24 cellular contexts compared by ENCODE assay signal in the genomic region with DNA sequence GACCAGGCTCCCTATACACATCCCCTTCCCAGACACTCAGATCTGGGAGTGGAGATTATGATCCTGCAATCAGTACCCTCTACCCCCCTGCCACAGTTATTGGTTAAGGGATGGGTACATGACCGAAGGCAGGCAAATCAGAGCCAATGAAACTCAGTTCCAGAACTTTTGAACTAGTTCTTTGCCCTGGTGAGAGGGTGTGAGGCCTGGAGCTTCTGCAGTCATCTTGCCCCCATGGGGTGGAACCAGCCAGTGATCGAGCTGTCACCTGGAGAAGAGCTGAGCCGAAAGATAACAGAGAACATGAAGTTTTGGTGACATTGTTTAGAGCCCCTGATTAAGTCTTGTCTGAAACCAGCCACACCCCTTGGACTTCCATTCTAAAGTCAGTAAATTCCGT.
DNase-seq lines count a peak whose midpoint lies in the region; ATAC-seq, FAIRE-seq and TF ChIP-seq lines count a peak whose summit lies in the region.
"Had no signal": no experiment of that assay in that cellular context is flagged by ENCODE, and none has a peak within 500 bp of the region (broad histone marks: within the 10 kb centered on the region; RNA-seq: fewer than 3 reads in every experiment).

No MANE protein-coding gene starts in this region.

- H2AFZ ChIP-seq in SK-N-SH (ENCODE audit: low read depth): no peak overlapping the region
- H2AFZ ChIP-seq in OCI-LY7 (ENCODE audit: low read length): no peak overlapping the region; the same call in 1 of the 2 replicates
- H2AFZ ChIP-seq in endothelial cell of umbilical vein (ENCODE audit: low read depth, low read length): peak overlapping the region; percentile 10

- H3K4me3 Mint-ChIP-seq in stimulated activated memory B cell treated with anti-CD40 and anti-IgM and Interleukin-4, amounts not matched to agents 10 μg/mL and 1 μg/mL and 100 μg/mL, for 72 hours: no peak overlapping the region
- H3K4me3 Mint-ChIP-seq: activated CD4-positive, alpha-beta memory T cell treated with anti-CD3 and anti-CD28 coated beads, Interleukin-2, amount 10 ng/mL, durations not matched to agents 7 days and 5 days; activated T-cell treated with anti-CD3 and anti-CD28 coated beads, Interleukin-2, amount 50 U/mL, for 24 hours; T-helper 1 cell treated with Interleukin-12 subunit alpha and Interleukin-12 subunit beta and Interleukin-4 antibody, amounts not matched to agents 30 μg/mL and 1 μg/mL, for 36 hours had no signal

- H3K27me3 ChIP-seq in SK-N-SH (ENCODE audit: insufficient read depth) (no peaks in the 10 kb centered on the region), endothelial cell of umbilical vein (ENCODE audit: control insufficient read depth in 2 of 2, insufficient read depth in 2 of 2, low read length in 2 of 2) (no peaks in the 10 kb centered on the region)
- H3K27me3 ChIP-seq: pancreas, right lobe of liver, tibial nerve had no signal

- H3K27ac Mint-ChIP-seq in stimulated activated memory B cell treated with anti-CD40 and anti-IgM and Interleukin-4, amounts not matched to agents 10 μg/mL and 1 μg/mL and 100 μg/mL, for 72 hours: peak overlapping the region; percentile 50
- H3K27ac Mint-ChIP-seq: activated CD4-positive, alpha-beta memory T cell treated with anti-CD3 and anti-CD28 coated beads, Interleukin-2, amount 10 ng/mL, durations not matched to agents 7 days and 5 days; activated T-cell treated with anti-CD3 and anti-CD28 coated beads, Interleukin-2, amount 50 U/mL, for 24 hours; T-helper 1 cell treated with Interleukin-12 subunit alpha and Interleukin-12 subunit beta and Interleukin-4 antibody, amounts not matched to agents 30 μg/mL and 1 μg/mL, for 36 hours had no signal

- BruUV-seq in OCI-LY7 (replicated peaks; lab: Mats Ljungman, UMichigan) (no TSS peak), endothelial cell of umbilical vein (replicated peaks; lab: Mats Ljungman, UMichigan) (no TSS peak)

- H3K4me3 ChIP-seq in SK-N-SH (ENCODE audit: low read depth in 2 of 2, low read length in 1 of 2) (no peak overlapping the region), OCI-LY7 (ENCODE audit: low read depth, low read length, poor library complexity, severe bottlenecking) (peak overlapping the region; percentile 12), endothelial cell of umbilical vein (replicated peaks in 1 of 3; ENCODE audit: insufficient read depth in 1 of 3, low read depth in 1 of 3, low read length in 3 of 3) (no peak overlapping the region)
- H3K4me3 ChIP-seq: pancreas, right lobe of liver, tibial nerve had no signal

- no peaks in the 10 kb centered on the region for H3K36me3 ChIP-seq in SK-N-SH (replicated peaks in 1 of 2; ENCODE audit: control insufficient read depth in 1 of 2, insufficient read depth in 2 of 2, low read length in 1 of 2)
- H3K36me3 ChIP-seq in OCI-LY7 (ENCODE audit: insufficient read depth, low read length): no peaks in the 10 kb centered on the region
- H3K36me3 ChIP-seq in endothelial cell of umbilical vein (ENCODE audit: control insufficient read depth in 2 of 2, extremely low read depth in 1 of 2, insufficient read depth in 2 of 2, low read length in 2 of 2): no peaks in the 10 kb centered on the region
- H3K36me3 ChIP-seq: pancreas, right lobe of liver, tibial nerve had no signal

- no peak for DNase-seq in SK-N-SH
- DNase-seq in OCI-LY7 (ENCODE audit: low spot score): no peak
- DNase-seq in endothelial cell of umbilical vein (ENCODE audit: low read depth, low spot score): no peak
- no peak for DNase-seq in SHP77 treated with DMSO at 0.1 percent for 48 hours (lab: John Stamatoyannopoulos, UW)
- DNase-seq in NCI-H1105 treated with DMSO at 0.1 percent for 48 hours (lab: John Stamatoyannopoulos, UW): no peak
- DNase-seq in kidney tubule cell (ENCODE audit: low spot score): no peak
- DNase-seq: activated CD4-positive, alpha-beta memory T cell treated with anti-CD3 and anti-CD28 coated beads, Interleukin-2, amount 10 ng/mL, durations not matched to agents 7 days and 5 days; activated naive CD4-positive, alpha-beta T cell treated with anti-CD3 and anti-CD28 coated beads, Interleukin-2, amount 50 U/mL, for 16 hours; activated T-cell treated with anti-CD3 and anti-CD28 coated beads, Interleukin-2, amount 50 U/mL, for 24 hours; effector CD8-positive, alpha-beta T cell; NCI-H187 treated with DMSO at 0.1 percent for 48 hours; NCI-H226; pancreas; right lobe of liver; stimulated activated naive CD4-positive, alpha-beta T cell had no signal

- dilution Hi-C loops in endothelial cell of umbilical vein (cut with MboI; ENCODE audit: extremely low pct_ligation_motif_present, low sequenced_read_pairs): no loop called here

- POLR2A ChIA-PET in SK-N-SH (lab: Yijun Ruan, JAX) (no interaction called here), OCI-LY7 (lab: Charles Lee) (interaction anchor here (0.5 to 2.8 kb wide), 9 partner anchors 9 to 444 kb away, joined by 3 to 13 read pairs (median 4); no protein-coding TSS in a partner anchor), endothelial cell of umbilical vein (lab: Charles Lee) (interaction anchor here (0.6 to 2.1 kb wide), 2 partner anchors 10 to 11 kb away, joined by 3 to 8 read pairs; no protein-coding TSS in a partner anchor)

- H4K20me1 ChIP-seq in SK-N-SH (ENCODE audit: insufficient read depth) (no peaks in the 10 kb centered on the region), OCI-LY7 (ENCODE audit: insufficient read depth, low read length) (no peaks in the 10 kb centered on the region), endothelial cell of umbilical vein (replicated peaks; ENCODE audit: control insufficient read depth, extremely low read depth, insufficient read depth, low read length) (no peaks in the 10 kb centered on the region)

- intact Hi-C loops in OCI-LY7 (cut with micrococcal nuclease; ENCODE audit: unreplicated experiment): no loop called here
- intact Hi-C loops in endothelial cell of umbilical vein (cut with micrococcal nuclease): no loop called here

- no peak for TF ChIP-seq RAD21 in SK-N-SH (IDR thresholded peaks at IDR 0.05; ENCODE audit: low read length)

- H3K27me3 Mint-ChIP-seq in stimulated activated memory B cell treated with anti-CD40 and anti-IgM and Interleukin-4, amounts not matched to agents 10 μg/mL and 1 μg/mL and 100 μg/mL, for 72 hours: peaks cover 59% of the 10 kb centered on the region
- H3K27me3 Mint-ChIP-seq: activated T-cell treated with anti-CD3 and anti-CD28 coated beads, Interleukin-2, amount 50 U/mL, for 24 hours had no signal

- H3K9me2 ChIP-seq in SK-N-SH: no peaks in the 10 kb centered on the region
- H3K9me2 ChIP-seq in OCI-LY7 (ENCODE audit: insufficient read depth, low read length): no peaks in the 10 kb centered on the region

- no peak for ATAC-seq in SK-N-SH treated with all-trans-retinoic acid at 6 μM for 48 hours
- no peak for ATAC-seq in stimulated activated memory B cell treated with anti-CD40 and anti-IgM and Interleukin-4, amounts not matched to agents 10 μg/mL and 1 μg/mL and 100 μg/mL, for 72 hours
- ATAC-seq: Right ventricle myocardium inferior had no signal

- H3K36me3 Mint-ChIP-seq in stimulated activated memory B cell treated with anti-CD40 and anti-IgM and Interleukin-4, amounts not matched to agents 10 μg/mL and 1 μg/mL and 100 μg/mL, for 72 hours: no peaks in the 10 kb centered on the region

- CTCF ChIA-PET in SK-N-SH (lab: Yijun Ruan, JAX): no interaction called here
- CTCF ChIA-PET in OCI-LY7 (lab: Charles Lee; ENCODE audit: unreplicated experiment): interaction anchor here (1.4 kb wide), 1 partner anchor 12 kb away, joined by 4 read pairs; no protein-coding TSS in a partner anchor
- CTCF ChIA-PET in endothelial cell of umbilical vein (lab: Charles Lee): interaction anchor here (2.1 to 5.0 kb wide), 3 partner anchors 10 to 56 kb away, joined by 6 to 49 read pairs (median 16); no protein-coding TSS in a partner anchor

- H3K9me1 ChIP-seq in endothelial cell of umbilical vein (replicated peaks; ENCODE audit: control insufficient read depth, extremely low read depth, insufficient read depth, low read length): no peaks in the 10 kb centered on the region

- 85% methylated on average over 3 of the region's 4 CpGs for WGBS in SK-N-SH (ENCODE audit: low lambda C conversion rate)

- peaks cover 28 to 39% of the 10 kb centered on the region in 2 experiments; a peak in 3 of 4 replicates for H3K4me1 ChIP-seq in SK-N-SH (ENCODE audit: control insufficient read depth in 1 of 2, insufficient read depth in 2 of 2, low read depth in 1 of 2, low read length in 1 of 2)
- peaks cover 69% of the 10 kb centered on the region for H3K4me1 ChIP-seq in OCI-LY7 (ENCODE audit: insufficient read depth, low read length, poor library complexity, severe bottlenecking)
- peaks cover 50% of the 10 kb centered on the region for H3K4me1 ChIP-seq in endothelial cell of umbilical vein (ENCODE audit: control insufficient read depth, extremely low read depth, insufficient read depth, low read length)

- no peaks in the 10 kb centered on the region for H3K9me3 ChIP-seq in SK-N-SH
- no peaks in the 10 kb centered on the region for H3K9me3 ChIP-seq in OCI-LY7 (ENCODE audit: low read length)
- H3K9me3 ChIP-seq in endothelial cell of umbilical vein (replicated peaks; ENCODE audit: control insufficient read depth, insufficient read depth, low read length): no peaks in the 10 kb centered on the region
- H3K9me3 ChIP-seq: pancreas, right lobe of liver, tibial nerve had no signal

- no peak for FAIRE-seq in endothelial cell of umbilical vein (lab: Jason Lieb, UNC)
- FAIRE-seq: D721Med, H1, pancreas had no signal

- peak overlapping the region; percentile 64 to 87; a peak in 2 of 4 replicates for H3K27ac ChIP-seq in SK-N-SH (ENCODE audit: low read depth in 2 of 2, low read length in 1 of 2)
- H3K27ac ChIP-seq in OCI-LY7 (ENCODE audit: low read depth, low read length, poor library complexity, severe bottlenecking): peak overlapping the region; percentile 25
- H3K27ac ChIP-seq in endothelial cell of umbilical vein (ENCODE audit: insufficient read depth, low read depth, low read length): peak overlapping the region; percentile 87
- H3K27ac ChIP-seq: 22Rv1, right lobe of liver, VCaP had no signal

- H3K79me2 ChIP-seq in SK-N-SH (ENCODE audit: insufficient read depth) (no peaks in the 10 kb centered on the region), OCI-LY7 (ENCODE audit: insufficient read depth, low read depth, low read length) (no peaks in the 10 kb centered on the region), endothelial cell of umbilical vein (ENCODE audit: control insufficient read depth, insufficient read depth, low read length) (no peaks in the 10 kb centered on the region)

- no peak for TF ChIP-seq EP300 in SK-N-SH (IDR thresholded peaks at IDR 0.05; ENCODE audit: borderline replicate concordance in 1 of 2, low read depth in 1 of 2, low read length in 1 of 2)

- H3K9ac ChIP-seq in SK-N-SH: no peak overlapping the region
- H3K9ac ChIP-seq in endothelial cell of umbilical vein (replicated peaks; ENCODE audit: extremely low read depth, insufficient read depth, low read length): no peak overlapping the region

- no peaks in the 10 kb centered on the region for H3K9me3 Mint-ChIP-seq in stimulated activated memory B cell treated with anti-CD40 and anti-IgM and Interleukin-4, amounts not matched to agents 10 μg/mL and 1 μg/mL and 100 μg/mL, for 72 hours
- H3K9me3 Mint-ChIP-seq: activated CD4-positive, alpha-beta memory T cell treated with anti-CD3 and anti-CD28 coated beads, Interleukin-2, amount 10 ng/mL, durations not matched to agents 7 days and 5 days; activated T-cell treated with anti-CD3 and anti-CD28 coated beads, Interleukin-2, amount 50 U/mL, for 24 hours; T-helper 1 cell treated with Interleukin-12 subunit alpha and Interleukin-12 subunit beta and Interleukin-4 antibody, amounts not matched to agents 30 μg/mL and 1 μg/mL, for 36 hours had no signal

- no peak for TF ChIP-seq POLR2A in endothelial cell of umbilical vein (IDR thresholded peaks at IDR 0.05; ENCODE audit: low read depth, low read length)

- H3K4me2 ChIP-seq in SK-N-SH (no peak overlapping the region), OCI-LY7 (ENCODE audit: low read length) (peak overlapping the region; percentile 89), endothelial cell of umbilical vein (ENCODE audit: insufficient read depth, low read length) (no peak overlapping the region)

- peaks cover 71% of the 10 kb centered on the region for H3K4me1 Mint-ChIP-seq in stimulated activated memory B cell treated with anti-CD40 and anti-IgM and Interleukin-4, amounts not matched to agents 10 μg/mL and 1 μg/mL and 100 μg/mL, for 72 hours

- TF ChIP-seq CTCF in SK-N-SH (IDR thresholded peaks at IDR 0.05) (no peak), OCI-LY7 (conservative IDR thresholded peaks at IDR 0.05; ENCODE audit: low read length) (no peak), endothelial cell of umbilical vein (IDR thresholded peaks at IDR 0.05; ENCODE audit: extremely low read depth in 1 of 2, insufficient read depth in 1 of 2, low read depth in 1 of 2, low read length in 2 of 2) (no peak)

- peaks cover 11% of the 10 kb centered on the region for H3F3A ChIP-seq in SK-N-SH (replicated peaks; ENCODE audit: insufficient read depth)

Comparison
In these comparisons a context has a peak if more than half of its experiments do, and no peak if none do; other contexts are left out.
1. H3K27ac ChIP-seq: peak in every context shown above with its lines; median percentile 87 in endothelial cell of umbilical vein; 76 in SK-N-SH; 25 in OCI-LY7.